11 cellular contexts compared by ENCODE assay signal in genomic region chrX:132594129-132594528, GRCh38.
"Had no signal": no experiment of that assay in that cellular context is flagged by ENCODE, and none has a peak within 500 bp of the region (broad histone marks: within the 10 kb centered on the region; RNA-seq: fewer than 3 reads in every experiment).

No MANE protein-coding gene starts in this region.

- H3K4me3 ChIP-seq: adrenal gland, stomach, thoracic aorta had no signal

- DNase-seq: activated CD4-positive, alpha-beta T cell treated with anti-CD3 and anti-CD28 coated beads for 48 hours; activated CD8-positive, alpha-beta memory T cell treated with anti-CD3 and anti-CD28 coated beads for 24 hours; activated naive CD4-positive, alpha-beta T cell treated with anti-CD3 and anti-CD28 coated beads, Interleukin-2, amount 50 U/mL, for 16 hours; activated T-cell treated with anti-CD3 and anti-CD28 coated beads for 4 hours; adrenal gland; effector memory CD8-positive, alpha-beta T cell; stimulated activated CD4-positive, alpha-beta T cell treated with anti-CD3 and anti-CD28 coated beads, Interleukin-15, amount 100 ng/mL, for 24 hours; stimulated activated CD4-positive, alpha-beta T cell treated with anti-CD3 and anti-CD28 coated beads, Interleukin-4, amount 100 ng/mL, for 24 hours; stomach; T-helper 1 cell had no signal
